In genomic region chr2:135052042-135052876, GRCh38 we compare ENCODE assay signal across 8 cellular contexts. TPM values are rescaled to one million over a fixed set of nuclear protein-coding genes. Genes with fewer than 3 reads are reported as not detected.
A peak's percentile ranks its signal among the peaks of the same experiment; 100 is the strongest.
DNase-seq lines count a peak whose midpoint lies in the region; ATAC-seq and TF ChIP-seq lines count a peak whose summit lies in the region.

Gene RAB3GAP1, plus strand, starts transcription at chr2:135052292. Its CDS starts 16 bp downstream, at chr2:135052308.

- peaks cover 2% of the 10 kb centered on the region for H3K27me3 Mint-ChIP-seq in activated naive CD8-positive, alpha-beta T cell treated with anti-CD3 and anti-CD28 coated beads, Interleukin-2, amount 50 U/mL, for 24 hours

- WGBS in trophoblast cell (ENCODE audit: extremely low coverage, insufficient coverage, insufficient read length), result no CpG with 5 or more reads among the region's 45 CpGs
- WGBS in tibial nerve, 2 donors, result 1 to 2% methylated on average over 45 of the region's 45 CpGs

- H3K4me2 ChIP-seq in trophoblast cell (ENCODE audit: low read length), result peak within 1 kb of the TSS; percentile 88

- intact Hi-C loops in cardiac septum (cut with DNase I), result loop anchor here (10.0 kb wide), 2 partner anchors 137 to 483 kb away; partner anchors contain the start of genes CCNT2, R3HDM1 and ZRANB3

- peak in 1 of 2 donors; percentile 87 for TF ChIP-seq EP300 in tibial nerve (IDR thresholded peaks at IDR 0.05)

- peak within 1 kb of the TSS; percentile 100 for H3K4ac ChIP-seq in trophoblast cell (ENCODE audit: low read depth, low read length)

- H3K27me3 ChIP-seq in trophoblast cell (ENCODE audit: insufficient read depth, low read length), result no peaks in the 10 kb centered on the region
- no peaks in the 10 kb centered on the region for H3K27me3 ChIP-seq in tibial nerve

- H2BK5ac ChIP-seq in trophoblast cell (ENCODE audit: low read depth, low read length, poor library complexity), result peak within 1 kb of the TSS; percentile 98

- H2BK12ac ChIP-seq in trophoblast cell (ENCODE audit: low read length), result peak within 1 kb of the TSS; percentile 72

- H3K4me3 Mint-ChIP-seq in activated naive CD8-positive, alpha-beta T cell treated with anti-CD3 and anti-CD28 coated beads, Interleukin-2, amount 50 U/mL, for 24 hours, result peak within 1 kb of the TSS; percentile 89

- DNase-seq in GM12865 (ENCODE audit: low read depth) (peak; percentile 92), NCI-H1105 (lab: John Stamatoyannopoulos, UW) (peak; percentile 55), SW480 (ENCODE audit: low spot score) (peak; percentile 79), cardiac septum (ENCODE audit: low spot score) (peak; percentile 89), trophoblast cell (peak; percentile 77 to 82), tibial nerve (ENCODE audit: low spot score in 2 of 2) (peak; percentile 42 to 55)
- peak; percentile 91 for DNase-seq in activated naive CD8-positive, alpha-beta T cell treated with anti-CD3 and anti-CD28 coated beads, Interleukin-2, amount 50 U/mL, for 24 hours

- H3K79me1 ChIP-seq in trophoblast cell (ENCODE audit: low read length), result peaks cover 4% of the 10 kb centered on the region

- peak within 1 kb of the TSS; percentile 100 for H2AFZ ChIP-seq in trophoblast cell (ENCODE audit: insufficient read depth, low read length, poor library complexity)

- H3K14ac ChIP-seq in trophoblast cell (ENCODE audit: low read length), result peak within 1 kb of the TSS; percentile 100

- peaks cover 57% of the 10 kb centered on the region for H3K4me1 Mint-ChIP-seq in activated naive CD8-positive, alpha-beta T cell treated with anti-CD3 and anti-CD28 coated beads, Interleukin-2, amount 50 U/mL, for 24 hours

- peaks cover 0 to 5% of the 10 kb centered on the region in 2 experiments for H3K36me3 ChIP-seq in trophoblast cell (ENCODE audit: control insufficient read depth in 1 of 2, insufficient read depth in 2 of 2, low read length in 2 of 2)
- no peaks in the 10 kb centered on the region for H3K36me3 ChIP-seq in tibial nerve

- H2BK120ac ChIP-seq in trophoblast cell (ENCODE audit: insufficient read depth, low read length, poor library complexity), result peak within 1 kb of the TSS; percentile 99

- H3K9me3 Mint-ChIP-seq in activated naive CD8-positive, alpha-beta T cell treated with anti-CD3 and anti-CD28 coated beads, Interleukin-2, amount 50 U/mL, for 24 hours, result no peaks in the 10 kb centered on the region

- H3K4me1 ChIP-seq in trophoblast cell (ENCODE audit: control insufficient read depth in 1 of 2, insufficient read depth in 2 of 2, low read length in 2 of 2) (peaks cover 0 to 2% of the 10 kb centered on the region in 2 experiments), tibial nerve (peaks cover 4 to 39% (median 7%) of the 10 kb centered on the region in 4 donors)

- peaks cover 9% of the 10 kb centered on the region for H3K79me2 ChIP-seq in trophoblast cell (ENCODE audit: control insufficient read depth, insufficient read depth, low read length, poor library complexity)

- H3K18ac ChIP-seq in trophoblast cell (ENCODE audit: low read length), result peak within 1 kb of the TSS; percentile 100

- H3K9ac ChIP-seq in trophoblast cell (ENCODE audit: low read length), result peak within 1 kb of the TSS; percentile 93

- H3K4me3 ChIP-seq in GM12865 (ENCODE audit: low read depth, low read length) (peak within 1 kb of the TSS; percentile 90), trophoblast cell (ENCODE audit: low read depth, low read length) (peak within 1 kb of the TSS; percentile 96), tibial nerve (peak within 1 kb of the TSS; percentile 65 to 80 (median 76))

- TF ChIP-seq CTCF in GM12865 (IDR thresholded peaks at IDR 0.05; ENCODE audit: insufficient read depth, low read depth, low read length, missing control alignments) (no peak), tibial nerve (IDR thresholded peaks at IDR 0.05) (no peak)

- peak in 1 of 2 donors; percentile 54 for TF ChIP-seq POLR2A in tibial nerve (IDR thresholded peaks at IDR 0.05)

- peak within 1 kb of the TSS; percentile 91 for H2AK5ac ChIP-seq in trophoblast cell (ENCODE audit: low read length)

- H3K27ac ChIP-seq in trophoblast cell (ENCODE audit: low read depth, low read length), result peak within 1 kb of the TSS; percentile 93
- peak within 1 kb of the TSS; percentile 87 to 96 (median 94) for H3K27ac ChIP-seq in tibial nerve

- ATAC-seq in HG02642 (IDR thresholded peaks at IDR 0.05; ENCODE audit: poor library complexity, unreplicated experiment), result peak; percentile 83
- ATAC-seq in activated naive CD8-positive, alpha-beta T cell treated with anti-CD3 and anti-CD28 coated beads, Interleukin-2, amount 50 U/mL, for 24 hours, result peak; percentile 82

- no peak within 1 kb of the TSS for H3K23ac ChIP-seq in trophoblast cell (ENCODE audit: low read length)

- H3K9me3 ChIP-seq in trophoblast cell (ENCODE audit: insufficient read depth, low read depth, low read length) (no peaks in the 10 kb centered on the region), tibial nerve (no peaks in the 10 kb centered on the region)

- peaks cover 18% of the 10 kb centered on the region for H3K36me3 Mint-ChIP-seq in activated naive CD8-positive, alpha-beta T cell treated with anti-CD3 and anti-CD28 coated beads, Interleukin-2, amount 50 U/mL, for 24 hours (ENCODE audit: low read depth)

- peak within 1 kb of the TSS; percentile 100 for H4K91ac ChIP-seq in trophoblast cell (ENCODE audit: low read depth, low read length)

- H4K8ac ChIP-seq in trophoblast cell (ENCODE audit: low read depth, low read length), result peak within 1 kb of the TSS; percentile 100

- peak within 1 kb of the TSS; percentile 100 for H4K12ac ChIP-seq in trophoblast cell (ENCODE audit: low read depth, low read length)

- peak within 1 kb of the TSS; percentile 99 for H3K27ac Mint-ChIP-seq in activated naive CD8-positive, alpha-beta T cell treated with anti-CD3 and anti-CD28 coated beads, Interleukin-2, amount 50 U/mL, for 24 hours

RNA-seq across cellular contexts. Expression of gene RAB3GAP1, which starts in this region (rescaled TPM):
- 47.8 TPM for total RNA-seq in cardiac septum
- polyA plus RNA-seq in trophoblast cell (2013), result 26.5 and 27.1 TPM in 2 replicates
- 10 to 100 TPM; 40.8 to 56.2 (median 47.3) TPM for total RNA-seq in tibial nerve

Comparison
In these comparisons a context has a peak if more than half of its experiments do, and no peak if none do; other contexts are left out.
1. Peak in every context shown above with its lines: DNase-seq, ATAC-seq, H3K4me3 ChIP-seq and H3K27ac ChIP-seq.